31 cellular contexts compared by ENCODE assay signal in the genomic region with DNA sequence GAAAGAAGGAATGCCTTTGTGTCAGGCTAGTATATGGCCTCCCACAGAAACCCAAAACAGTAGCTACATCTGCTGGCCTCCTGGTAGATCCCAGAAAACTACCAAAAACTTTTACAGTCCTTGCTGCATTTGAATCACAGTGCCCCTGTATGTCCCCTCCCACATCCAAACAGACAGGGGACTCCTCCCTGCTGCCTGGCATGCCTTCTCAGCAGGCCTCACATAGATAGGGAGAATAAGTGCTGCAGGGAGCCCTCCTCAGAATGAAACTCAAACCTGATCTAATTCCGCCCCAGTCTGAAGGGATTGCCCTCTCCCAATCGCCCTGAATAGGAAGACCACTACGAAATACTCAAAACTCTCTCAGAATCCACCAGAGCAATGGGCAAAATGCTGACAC. TPM values are rescaled to one million over a fixed set of nuclear protein-coding genes. Genes with fewer than 3 reads are reported as not detected.
"Had no signal": no experiment of that assay in that cellular context is flagged by ENCODE, and none has a peak within 500 bp of the region (broad histone marks: within the 10 kb centered on the region; RNA-seq: fewer than 3 reads in every experiment).

No MANE protein-coding gene starts in this region.

- H3K4me1 ChIP-seq: esophagus squamous epithelium, gastrocnemius medialis, heart right ventricle, left lung, lower lobe of right lung had no signal

- H3K36me3 ChIP-seq: esophagus squamous epithelium, gastrocnemius medialis, heart right ventricle, left lung, lower lobe of right lung had no signal

- H3K9me3 ChIP-seq: esophagus squamous epithelium, gastrocnemius medialis had no signal

- H3K27ac ChIP-seq: coronary artery, epithelial cell of prostate, esophagus squamous epithelium, gastrocnemius medialis, heart right ventricle, left lung, lower lobe of right lung had no signal

- H3K4me3 ChIP-seq: coronary artery, esophagus squamous epithelium, gastrocnemius medialis, heart right ventricle, left lung, lower lobe of right lung, mucosa of descending colon had no signal

- H3K27me3 ChIP-seq: esophagus squamous epithelium, gastrocnemius medialis, left lung had no signal

- DNase-seq: dermis blood vessel endothelial cell; effector CD8-positive, alpha-beta T cell; effector memory CD8-positive, alpha-beta T cell; endodermal cell; erythroblast; esophagus squamous epithelium; foreskin fibroblast; foreskin melanocyte; gastrocnemius medialis; glutamatergic neuron; head of caudate nucleus; heart right ventricle; hippocampal formation; left cardiac atrium; left lung; left ventricle myocardium superior; lower lobe of right lung; mesenchymal stem cell; mucosa of descending colon; naive B cell had no signal

RNA-seq across cellular contexts. Expression of a gene that starts 14.1 kb away (rescaled TPM):
- total RNA-seq: dermis blood vessel endothelial cell, endodermal cell, esophagus mucosa, esophagus squamous epithelium, gastrocnemius medialis, glomerular endothelial cell, heart right ventricle, kidney epithelial cell, left cardiac atrium, left lung, left ventricle myocardium superior, lower leg skin, lower lobe of right lung, lung microvascular endothelial cell, mesenteric fat pad, mesothelial cell of epicardium, mucosa of descending colon, myocyte had no signal
- polyA plus RNA-seq: heart right ventricle, keratinocyte had no signal

RNA-seq across cellular contexts. Expression of a gene that starts 45.9 kb away (rescaled TPM):
- total RNA-seq: dermis blood vessel endothelial cell, endodermal cell, esophagus mucosa, esophagus squamous epithelium, gastrocnemius medialis, glomerular endothelial cell, heart right ventricle, kidney epithelial cell, left cardiac atrium, left lung, left ventricle myocardium superior, lower leg skin, lower lobe of right lung, lung microvascular endothelial cell, mesenteric fat pad, mesothelial cell of epicardium, mucosa of descending colon, myocyte had no signal
- polyA plus RNA-seq: heart right ventricle, keratinocyte had no signal
